ENCODE assay signal across 28 cellular contexts in genomic region chr2:156459720-156460119, GRCh38. TPM values are rescaled to one million over a fixed set of nuclear protein-coding genes. Genes with fewer than 3 reads are reported as not detected.
DNase-seq lines count a peak whose midpoint lies in the region; ATAC-seq and TF ChIP-seq lines count a peak whose summit lies in the region.
"Had no signal": no experiment of that assay in that cellular context is flagged by ENCODE, and none has a peak within 500 bp of the region (broad histone marks: within the 10 kb centered on the region; RNA-seq: fewer than 3 reads in every experiment).

No MANE protein-coding gene starts in this region.

- H3K4me1 ChIP-seq in heart left ventricle (peaks cover 0 to 46% (median 15%) of the 10 kb centered on the region in 12 donors), neutrophil (ENCODE audit: control insufficient read depth in 1 of 2, insufficient read depth in 1 of 2, low read depth in 1 of 2, low read length in 1 of 2) (peaks cover 49 to 65% of the 10 kb centered on the region in 2 experiments)

- H3K27ac ChIP-seq in heart left ventricle (peak overlapping the region in 10 of 12 donors; percentile 2 to 67 (median 16)), neutrophil (peak overlapping the region; percentile 4)
- H3K27ac ChIP-seq: BLaER1 treated with 17β-estradiol and CSF1 and Interleukin-3, amounts not matched to agents 10 nM and 100 nM; brain microvascular endothelial cell; esophagus muscularis mucosa; upper lobe of left lung had no signal

- H3K9me3 ChIP-seq in heart left ventricle (no peaks in the 10 kb centered on the region), neutrophil (no peaks in the 10 kb centered on the region)
- H3K9me3 ChIP-seq: esophagus muscularis mucosa, mucosa of descending colon, upper lobe of left lung had no signal

- ATAC-seq in Right ventricle myocardium superior (ENCODE audit: poor library complexity) (peak; percentile 83), heart left ventricle (peak; percentile 45 to 94 (median 86)), GM19463 (IDR thresholded peaks at IDR 0.05; ENCODE audit: unreplicated experiment) (no peak)
- ATAC-seq: activated CD4-positive, alpha-beta T cell treated with anti-CD3 and anti-CD28 coated beads for 36 hours; activated T-cell treated with anti-CD3 and anti-CD28 coated beads, Interleukin-2, amount 50 U/mL, for 4 hours; HCT116; mucosa of descending colon had no signal

- WGBS in heart left ventricle, 4 donors: 41 to 51% (median 46%) methylated on average over 4 of the region's 4 CpGs

- H3K4me3 ChIP-seq in heart left ventricle (no peak overlapping the region), neutrophil (ENCODE audit: low read depth in 1 of 2, low read length in 1 of 2) (no peak overlapping the region), foreskin fibroblast (ENCODE audit: low read depth in 1 of 2, low read length in 2 of 2) (no peak overlapping the region)
- H3K4me3 ChIP-seq: BLaER1 treated with 17β-estradiol and CSF1 and Interleukin-3, amounts not matched to agents 10 nM and 100 nM; esophagus muscularis mucosa; mucosa of descending colon; upper lobe of left lung had no signal

- TF ChIP-seq CTCF in heart left ventricle (IDR thresholded peaks at IDR 0.05) (no peak), neutrophil (IDR thresholded peaks at IDR 0.05) (no peak), foreskin fibroblast (IDR thresholded peaks at IDR 0.05; ENCODE audit: low read depth, low read length) (no peak)

- no peaks in the 10 kb centered on the region for H3K27me3 ChIP-seq in heart left ventricle
- H3K27me3 ChIP-seq in neutrophil: no peaks in the 10 kb centered on the region
- H3K27me3 ChIP-seq: BLaER1 treated with 17β-estradiol and CSF1 and Interleukin-3, amounts not matched to agents 10 nM and 100 nM; brain microvascular endothelial cell; esophagus muscularis mucosa; upper lobe of left lung had no signal

- no peak for DNase-seq in Right ventricle myocardium superior
- no peak for DNase-seq in cardiac septum (ENCODE audit: low spot score)
- DNase-seq in heart left ventricle: peak in 4 of 5 donors; percentile 28 to 61 (median 48)
- DNase-seq in KBM-7: no peak
- no peak for DNase-seq in stimulated activated naive CD4-positive, alpha-beta T cell (lab: John Stamatoyannopoulos, UW)
- DNase-seq in foreskin fibroblast: no peak
- DNase-seq: ACHN; activated CD4-positive, alpha-beta T cell treated with anti-CD3 and anti-CD28 coated beads for 36 hours; activated CD8-positive, alpha-beta memory T cell treated with anti-CD3 and anti-CD28 coated beads for 24 hours; activated naive CD4-positive, alpha-beta T cell; activated T-cell treated with anti-CD3 and anti-CD28 coated beads, Interleukin-2, amount 50 U/mL, for 4 hours; brain microvascular endothelial cell; COR-L47; effector CD8-positive, alpha-beta T cell; EL; hippocampal formation; immature natural killer cell; mucosa of descending colon; NCI-H1417; NCI-H524 treated with DMSO at 0.1 percent for 48 hours; nephron progenitor cell; stimulated activated CD8-positive, alpha-beta memory T cell treated with anti-CD3 and anti-CD28 coated beads, Interleukin-4, amount 100 ng/mL, for 48 hours had no signal

- in situ Hi-C loops in KBM-7 (cut with MboI; ENCODE audit: low pct_unique_long_range_greater_than_20kb, low sequenced_read_pairs): no loop called here

- TF ChIP-seq POLR2A in heart left ventricle (IDR thresholded peaks at IDR 0.05): no peak

- intact Hi-C loops in Right ventricle myocardium superior (cut with DNase I): no loop called here
- intact Hi-C loops in cardiac septum (cut with DNase I): loop anchor here (2.0 to 10.0 kb wide), 2 partner anchors 23 to 125 kb away; partner anchors contain the start of genes GPD2 and NR4A2
- intact Hi-C loops in heart left ventricle (cut with DNase I): loop anchor here in 1 of 10 donors (10.0 kb wide), 1 partner anchor 125 kb away; the partner anchor contains the start of gene NR4A2

- H3K36me3 ChIP-seq in heart left ventricle: no peaks in the 10 kb centered on the region
- no peaks in the 10 kb centered on the region for H3K36me3 ChIP-seq in neutrophil
- H3K36me3 ChIP-seq: brain microvascular endothelial cell, esophagus muscularis mucosa, upper lobe of left lung had no signal

RNA-seq across cellular contexts. Expression of gene GPD2, which starts 23.5 kb away (rescaled TPM):
- total RNA-seq in Right ventricle myocardium superior (15.8 TPM), cardiac septum (12.6 TPM), heart left ventricle (10 to 100 TPM; 12.9 to 24.8 (median 14.4) TPM)
- polyA plus RNA-seq in heart left ventricle: 1 to 10 TPM; 3.5 to 7.3 TPM

Comparison
In these comparisons a context has a peak if more than half of its experiments do, and no peak if none do; other contexts are left out.
1. DNase-seq: peak in heart left ventricle (4 of 5); none in Right ventricle myocardium superior (single experiment), cardiac septum (single experiment), KBM-7 (single experiment), stimulated activated naive CD4-positive, alpha-beta T cell (0 of 6) and foreskin fibroblast (0 of 2).